16 cellular contexts compared by ENCODE assay signal in genomic region chr15:69380726-69381105, GRCh38.
"Had no signal": no experiment of that assay in that cellular context is flagged by ENCODE, and none has a peak within 500 bp of the region (broad histone marks: within the 10 kb centered on the region; RNA-seq: fewer than 3 reads in every experiment).

No MANE protein-coding gene starts in this region.

- H3K36me3 ChIP-seq: esophagus muscularis mucosa, gastroesophageal sphincter, tibial artery, upper lobe of left lung had no signal

- H3K4me2 ChIP-seq: smooth muscle cell had no signal

- DNase-seq: cerebellar nuclear complex; effector memory CD8-positive, alpha-beta T cell; glutamatergic neuron; midbrain; psoas muscle; stimulated activated CD4-positive, alpha-beta T cell treated with anti-CD3 and anti-CD28 coated beads, Interleukin-2, amount 100 ng/mL, for 48 hours had no signal

- H3K27me3 Mint-ChIP-seq: stimulated activated naive CD8-positive, alpha-beta T cell treated with anti-CD3 and anti-CD28 coated beads, Interleukin-15, Interleukin-2, amounts not matched to agents 100 ng/mL and 50 ng/mL, for 24 hours had no signal

- H3K27ac ChIP-seq: epithelial cell of prostate, esophagus muscularis mucosa, gastroesophageal sphincter, psoas muscle, tibial artery, upper lobe of left lung had no signal

- H3K36me3 Mint-ChIP-seq: natural killer cell treated with Interleukin-12 subunit alpha and Interleukin-12 subunit beta and Interleukin-15 and Interleukin-18, amount 100 ng/mL, for 72 hours; stimulated activated effector memory CD8-positive, alpha-beta T cell treated with anti-CD3 and anti-CD28 coated beads, Interleukin-12 subunit alpha, Interleukin-12 subunit beta, amount 100 ng/mL, for 72 hours had no signal

- H3K27ac Mint-ChIP-seq: dendritic cell treated with granulocyte-macrophage colony-stimulating factor and Interleukin-4, amounts not matched to agents 40 ng/mL and 50 ng/mL, for 4 days; effector memory CD8-positive, alpha-beta T cell; natural killer cell treated with Interleukin-12 subunit alpha and Interleukin-12 subunit beta and Interleukin-15 and Interleukin-18, amount 100 ng/mL, for 72 hours; stimulated activated effector memory CD8-positive, alpha-beta T cell treated with anti-CD3 and anti-CD28 coated beads, Interleukin-12 subunit alpha, Interleukin-12 subunit beta, amount 100 ng/mL, for 72 hours; stimulated activated naive CD8-positive, alpha-beta T cell treated with anti-CD3 and anti-CD28 coated beads, Interleukin-15, Interleukin-2, amounts not matched to agents 100 ng/mL and 50 ng/mL, for 24 hours had no signal

- H3K9me3 Mint-ChIP-seq: dendritic cell treated with granulocyte-macrophage colony-stimulating factor and Interleukin-4, amounts not matched to agents 40 ng/mL and 50 ng/mL, for 4 days; effector memory CD8-positive, alpha-beta T cell; natural killer cell treated with Interleukin-12 subunit alpha and Interleukin-12 subunit beta and Interleukin-15 and Interleukin-18, amount 100 ng/mL, for 72 hours; stimulated activated effector memory CD8-positive, alpha-beta T cell treated with anti-CD3 and anti-CD28 coated beads, Interleukin-12 subunit alpha, Interleukin-12 subunit beta, amount 100 ng/mL, for 72 hours; stimulated activated naive CD8-positive, alpha-beta T cell treated with anti-CD3 and anti-CD28 coated beads, Interleukin-15, Interleukin-2, amounts not matched to agents 100 ng/mL and 50 ng/mL, for 24 hours had no signal

- H3K27me3 ChIP-seq: gastroesophageal sphincter, tibial artery, upper lobe of left lung had no signal

- H3K4me3 ChIP-seq: esophagus muscularis mucosa, gastroesophageal sphincter, psoas muscle, smooth muscle cell, tibial artery, upper lobe of left lung had no signal

- H3K4me1 ChIP-seq: esophagus muscularis mucosa, gastroesophageal sphincter, psoas muscle, tibial artery, upper lobe of left lung had no signal

- H3K4me3 Mint-ChIP-seq: dendritic cell treated with granulocyte-macrophage colony-stimulating factor and Interleukin-4, amounts not matched to agents 40 ng/mL and 50 ng/mL, for 4 days; effector memory CD8-positive, alpha-beta T cell; natural killer cell treated with Interleukin-12 subunit alpha and Interleukin-12 subunit beta and Interleukin-15 and Interleukin-18, amount 100 ng/mL, for 72 hours; stimulated activated effector memory CD8-positive, alpha-beta T cell treated with anti-CD3 and anti-CD28 coated beads, Interleukin-12 subunit alpha, Interleukin-12 subunit beta, amount 100 ng/mL, for 72 hours; stimulated activated naive CD8-positive, alpha-beta T cell treated with anti-CD3 and anti-CD28 coated beads, Interleukin-15, Interleukin-2, amounts not matched to agents 100 ng/mL and 50 ng/mL, for 24 hours had no signal

- H3K4me1 Mint-ChIP-seq: stimulated activated effector memory CD8-positive, alpha-beta T cell treated with anti-CD3 and anti-CD28 coated beads, Interleukin-12 subunit alpha, Interleukin-12 subunit beta, amount 100 ng/mL, for 72 hours had no signal

- ATAC-seq: effector memory CD8-positive, alpha-beta T cell; gastroesophageal sphincter; natural killer cell treated with Interleukin-12 subunit alpha and Interleukin-12 subunit beta and Interleukin-15 and Interleukin-18, amount 100 ng/mL, for 72 hours; psoas muscle; stimulated activated effector memory CD8-positive, alpha-beta T cell treated with anti-CD3 and anti-CD28 coated beads, Interleukin-12 subunit alpha, Interleukin-12 subunit beta, amount 100 ng/mL, for 72 hours had no signal

- H3K9me3 ChIP-seq: esophagus muscularis mucosa, gastroesophageal sphincter, psoas muscle, tibial artery, upper lobe of left lung had no signal
